1 cellular context compared by ENCODE assay signal in genomic region chr4:155908187-155909139, GRCh38.
TF ChIP-seq lines count a peak whose summit lies in the region.

No MANE protein-coding gene starts in this region.

TF ChIP-seq in GM12878, 131 proteins besides CTCF, POLR2A, EP300 and RAD21 (continued from another document):
- TF ChIP-seq ZNF687 (IDR thresholded peaks at IDR 0.05) = 0 out of 2 replicates have a peak, but pooled peaks have one; percentile 34
- TF ChIP-seq MAX (IDR thresholded peaks at IDR 0.05; ENCODE audit: low read depth, low read length) = no peak
- TF ChIP-seq IKZF2 (IDR thresholded peaks at IDR 0.05) = 0 out of 4 replicates have a peak, but pooled peaks of 1 of the 2 experiments have one; percentile 17
- no peak for TF ChIP-seq ZNF384 (IDR thresholded peaks at IDR 0.05; ENCODE audit: borderline replicate concordance, low read depth, low read length)
- no peak for TF ChIP-seq MXI1 (IDR thresholded peaks at IDR 0.05; ENCODE audit: low read depth, low read length)
- TF ChIP-seq USF2 (IDR thresholded peaks at IDR 0.05; ENCODE audit: borderline replicate concordance, low read depth, low read length) = no peak
- TF ChIP-seq NR2F1 (conservative IDR thresholded peaks at IDR 0.05) = peak; percentile 39
